ENCODE assay signal across 24 cellular contexts in genomic region chr4:94926936-94927335, GRCh38.
"Had no signal": no experiment of that assay in that cellular context is flagged by ENCODE, and none has a peak within 500 bp of the region (broad histone marks: within the 10 kb centered on the region; RNA-seq: fewer than 3 reads in every experiment).

No MANE protein-coding gene starts in this region.

- ATAC-seq: gastroesophageal sphincter; left cardiac atrium; lower lobe of right lung; right cardiac atrium; stimulated activated memory B cell treated with anti-CD40 and anti-IgM and Interleukin-4, amounts not matched to agents 10 μg/mL and 1 μg/mL and 100 μg/mL, for 72 hours; upper lobe of right lung had no signal

- H3K36me3 ChIP-seq: esophagus squamous epithelium, gastroesophageal sphincter, left ventricle myocardium inferior, lower lobe of right lung, neutrophil, tibial artery, upper lobe of right lung had no signal

- DNase-seq: cortex of kidney; dorsolateral prefrontal cortex; effector CD8-positive, alpha-beta T cell; esophagus squamous epithelium; foreskin fibroblast; glutamatergic neuron; immature natural killer cell; kidney; left cardiac atrium; left ventricle myocardium inferior; lower lobe of right lung; naive B cell; posterior cingulate gyrus; right cardiac atrium; small intestine; stimulated activated CD4-positive, alpha-beta T cell treated with anti-CD3 and anti-CD28 coated beads, Interleukin-2, amount 100 ng/mL, for 48 hours; stimulated activated CD8-positive, alpha-beta memory T cell treated with anti-CD3 and anti-CD28 coated beads, Interleukin-4, amount 100 ng/mL, for 48 hours; tibial artery; upper lobe of right lung had no signal

- H3K4me1 ChIP-seq: esophagus squamous epithelium, left ventricle myocardium inferior, lower lobe of right lung, upper lobe of right lung had no signal

- H3K27ac ChIP-seq: dorsolateral prefrontal cortex, epithelial cell of prostate, esophagus squamous epithelium, gastroesophageal sphincter, left ventricle myocardium inferior, lower lobe of right lung, neutrophil, tibial artery, upper lobe of right lung had no signal

- H3K9me3 ChIP-seq: esophagus squamous epithelium, left ventricle myocardium inferior, lower lobe of right lung, neutrophil, tibial artery, upper lobe of right lung had no signal

- FAIRE-seq: endometrium, small intestine had no signal

- H3K4me3 ChIP-seq: dorsolateral prefrontal cortex, esophagus squamous epithelium, gastroesophageal sphincter, left ventricle myocardium inferior, lower lobe of right lung, tibial artery, upper lobe of right lung had no signal

- H3K27me3 ChIP-seq: dorsolateral prefrontal cortex, esophagus squamous epithelium, gastroesophageal sphincter, neutrophil, tibial artery, upper lobe of right lung had no signal
